In the genomic region with DNA sequence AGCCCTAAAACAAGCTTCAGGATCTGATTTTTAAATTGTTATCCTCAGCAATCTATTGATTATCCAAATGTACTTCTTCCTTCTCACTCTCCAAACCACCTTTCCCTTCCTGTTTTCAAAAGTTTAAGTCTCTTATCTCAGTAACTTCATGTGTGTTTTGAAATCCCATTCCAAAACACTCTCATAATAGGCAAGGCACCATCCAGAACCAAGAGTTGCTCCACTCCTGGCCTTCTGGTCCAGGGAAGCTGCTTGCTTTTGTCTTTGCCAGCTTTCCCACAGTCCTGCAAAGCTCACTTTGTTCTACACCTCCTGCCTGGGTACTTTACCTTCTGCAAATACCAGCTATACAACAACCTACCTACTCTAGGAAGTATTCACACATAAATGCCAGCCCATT, we compare ENCODE assay signal across 19 cellular contexts.
DNase-seq lines count a peak whose midpoint lies in the region; ATAC-seq and TF ChIP-seq lines count a peak whose summit lies in the region.
"Had no signal": no experiment of that assay in that cellular context is flagged by ENCODE, and none has a peak within 500 bp of the region (broad histone marks: within the 10 kb centered on the region; RNA-seq: fewer than 3 reads in every experiment).

No MANE protein-coding gene starts in this region.

- H3K36me3 ChIP-seq in naive thymus-derived CD4-positive, alpha-beta T cell (ENCODE audit: control insufficient read depth in 2 of 3, insufficient read depth in 3 of 3, low read length in 3 of 3) = peaks cover 0 to 39% (median 6%) of the 10 kb centered on the region in 3 experiments
- peaks cover 84% of the 10 kb centered on the region for H3K36me3 ChIP-seq in upper lobe of right lung

- no peak overlapping the region for H3K4me3 ChIP-seq in naive thymus-derived CD4-positive, alpha-beta T cell (ENCODE audit: low read length)
- H3K4me3 ChIP-seq in upper lobe of right lung = no peak overlapping the region
- H3K4me3 ChIP-seq: BLaER1 treated with 17β-estradiol and CSF1 and Interleukin-3, amounts not matched to agents 10 nM and 100 nM; skin epidermis had no signal

- POLR2A ChIA-PET in naive thymus-derived CD4-positive, alpha-beta T cell (lab: Charles Lee) = no interaction called here

- CTCF ChIA-PET in naive thymus-derived CD4-positive, alpha-beta T cell (lab: Charles Lee) = no interaction called here

- peak overlapping the region; percentile 21 for H3K27ac Mint-ChIP-seq in activated CD4-positive, alpha-beta T cell treated with anti-CD3 and anti-CD28 coated beads, Interleukin-2, amount 10 ng/mL, durations not matched to agents 24 days and 14 days
- H3K27ac Mint-ChIP-seq in activated naive CD8-positive, alpha-beta T cell treated with anti-CD3 and anti-CD28 coated beads for 36 hours = peak overlapping the region; percentile 38
- peak overlapping the region in 8 of 9 donors; percentile 5 to 86 (median 44) for H3K27ac Mint-ChIP-seq in naive thymus-derived CD4-positive, alpha-beta T cell

- no peak for ATAC-seq in naive thymus-derived CD4-positive, alpha-beta T cell
- ATAC-seq in upper lobe of right lung (no peak), HG03095 (IDR thresholded peaks at IDR 0.05; ENCODE audit: unreplicated experiment) (no peak)
- ATAC-seq: HCT116 had no signal

- no peaks in the 10 kb centered on the region for H3K9me3 Mint-ChIP-seq in activated CD4-positive, alpha-beta T cell treated with anti-CD3 and anti-CD28 coated beads, Interleukin-2, amount 10 ng/mL, durations not matched to agents 24 days and 14 days
- no peaks in the 10 kb centered on the region for H3K9me3 Mint-ChIP-seq in activated naive CD8-positive, alpha-beta T cell treated with anti-CD3 and anti-CD28 coated beads for 36 hours
- H3K9me3 Mint-ChIP-seq in naive thymus-derived CD4-positive, alpha-beta T cell = no peaks in the 10 kb centered on the region

- H3K36me3 Mint-ChIP-seq in activated CD4-positive, alpha-beta T cell treated with anti-CD3 and anti-CD28 coated beads, Interleukin-2, amount 10 ng/mL, durations not matched to agents 24 days and 14 days (ENCODE audit: low read depth) = peaks cover 43% of the 10 kb centered on the region
- peaks cover 35% of the 10 kb centered on the region for H3K36me3 Mint-ChIP-seq in activated naive CD8-positive, alpha-beta T cell treated with anti-CD3 and anti-CD28 coated beads for 36 hours
- H3K36me3 Mint-ChIP-seq in naive thymus-derived CD4-positive, alpha-beta T cell = peaks cover 7 to 46% (median 14%) of the 10 kb centered on the region in 5 donors

- H3K4me3 Mint-ChIP-seq in activated CD4-positive, alpha-beta T cell treated with anti-CD3 and anti-CD28 coated beads, Interleukin-2, amount 10 ng/mL, durations not matched to agents 24 days and 14 days = no peak overlapping the region
- H3K4me3 Mint-ChIP-seq in activated naive CD8-positive, alpha-beta T cell treated with anti-CD3 and anti-CD28 coated beads for 36 hours = no peak overlapping the region
- no peak overlapping the region for H3K4me3 Mint-ChIP-seq in naive thymus-derived CD4-positive, alpha-beta T cell

- no peak for TF ChIP-seq CTCF in upper lobe of right lung (IDR thresholded peaks at IDR 0.05)

- no peaks in the 10 kb centered on the region for H3K4me1 ChIP-seq in naive thymus-derived CD4-positive, alpha-beta T cell (ENCODE audit: control insufficient read depth in 2 of 2, insufficient read depth in 2 of 2, low read length in 2 of 2)
- H3K4me1 ChIP-seq in upper lobe of right lung = peaks cover 12% of the 10 kb centered on the region

- H3K4me1 Mint-ChIP-seq in activated CD4-positive, alpha-beta T cell treated with anti-CD3 and anti-CD28 coated beads, Interleukin-2, amount 10 ng/mL, durations not matched to agents 24 days and 14 days = peaks cover 16% of the 10 kb centered on the region
- H3K4me1 Mint-ChIP-seq in activated naive CD8-positive, alpha-beta T cell treated with anti-CD3 and anti-CD28 coated beads for 36 hours = peaks cover 21% of the 10 kb centered on the region
- H3K4me1 Mint-ChIP-seq in naive thymus-derived CD4-positive, alpha-beta T cell = peaks cover 0 to 11% (median 0%) of the 10 kb centered on the region in 7 donors

- intact Hi-C loops in activated CD4-positive, alpha-beta T cell treated with anti-CD3 and anti-CD28 coated beads, Interleukin-2, amount 10 ng/mL, durations not matched to agents 24 days and 14 days (cut with micrococcal nuclease) = no loop called here
- intact Hi-C loops in naive thymus-derived CD4-positive, alpha-beta T cell (cut with micrococcal nuclease) = no loop called here
- intact Hi-C loops in upper lobe of right lung (cut with DNase I) = no loop called here

- DNase-seq in activated CD4-positive, alpha-beta T cell treated with anti-CD3 and anti-CD28 coated beads, Interleukin-2, amount 10 ng/mL, durations not matched to agents 24 days and 14 days = no peak
- no peak for DNase-seq in activated CD4-positive, alpha-beta T cell treated with anti-CD3 and anti-CD28 coated beads, Interleukin-2, amount 50 U/mL, for 4 hours
- DNase-seq in AG20443 (ENCODE audit: low spot score) (peak; percentile 24), NCI-H1694 treated with DMSO at 0.1 percent for 48 hours (lab: John Stamatoyannopoulos, UW) (no peak), upper lobe of right lung (no peak)
- DNase-seq in activated naive CD8-positive, alpha-beta T cell treated with anti-CD3 and anti-CD28 coated beads for 36 hours = no peak
- DNase-seq in naive thymus-derived CD4-positive, alpha-beta T cell = no peak
- DNase-seq: activated naive CD4-positive, alpha-beta T cell; DMS53; Karpas-422; NCI-H69; SHP77 treated with DMSO at 0.1 percent for 48 hours; stimulated activated CD4-positive, alpha-beta T cell treated with anti-CD3 and anti-CD28 coated beads, Interleukin-4, amount 100 ng/mL, for 1 hour; T-helper 1 cell; WERI-Rb-1 had no signal

- no peaks in the 10 kb centered on the region for H3K27me3 Mint-ChIP-seq in activated CD4-positive, alpha-beta T cell treated with anti-CD3 and anti-CD28 coated beads, Interleukin-2, amount 10 ng/mL, durations not matched to agents 24 days and 14 days
- no peaks in the 10 kb centered on the region for H3K27me3 Mint-ChIP-seq in activated naive CD8-positive, alpha-beta T cell treated with anti-CD3 and anti-CD28 coated beads for 36 hours
- H3K27me3 Mint-ChIP-seq in naive thymus-derived CD4-positive, alpha-beta T cell = no peaks in the 10 kb centered on the region

- H3K27me3 ChIP-seq in naive thymus-derived CD4-positive, alpha-beta T cell (ENCODE audit: control insufficient read depth in 2 of 2, insufficient read depth in 2 of 2, low read length in 2 of 2) = no peaks in the 10 kb centered on the region
- H3K27me3 ChIP-seq in upper lobe of right lung = no peaks in the 10 kb centered on the region
- H3K27me3 ChIP-seq: BLaER1 treated with 17β-estradiol and CSF1 and Interleukin-3, amounts not matched to agents 10 nM and 100 nM had no signal

- H3K9me3 ChIP-seq in naive thymus-derived CD4-positive, alpha-beta T cell (ENCODE audit: control insufficient read depth in 2 of 3, low read length in 3 of 3) = no peaks in the 10 kb centered on the region
- no peaks in the 10 kb centered on the region for H3K9me3 ChIP-seq in upper lobe of right lung
- H3K9me3 ChIP-seq: BLaER1 treated with 17β-estradiol and CSF1 and Interleukin-3, amounts not matched to agents 10 nM and 100 nM had no signal

- no peak overlapping the region for H3K27ac ChIP-seq in naive thymus-derived CD4-positive, alpha-beta T cell (ENCODE audit: low read depth, low read length)
- no peak overlapping the region for H3K27ac ChIP-seq in upper lobe of right lung
- H3K27ac ChIP-seq: BLaER1 treated with 17β-estradiol and CSF1 and Interleukin-3, amounts not matched to agents 10 nM and 100 nM; WERI-Rb-1 had no signal
